In genomic region chr15:90354986-90355385, GRCh38 we compare ENCODE assay signal across 9 cellular contexts.
"Had no signal": no experiment of that assay in that cellular context is flagged by ENCODE, and none has a peak within 500 bp of the region (broad histone marks: within the 10 kb centered on the region; RNA-seq: fewer than 3 reads in every experiment).

No MANE protein-coding gene starts in this region.

- H3K4me3 ChIP-seq: GM23248, HAP-1 had no signal

- H3K27ac ChIP-seq: GM23248, HL-60, KMS-11 had no signal

- H2AFZ ChIP-seq: GM23248 had no signal

- H3K27ac Mint-ChIP-seq: HFFc6, IgD-negative memory B cell had no signal

- H3K4me2 ChIP-seq: KMS-11 had no signal

- H3K36me3 Mint-ChIP-seq: IgD-negative memory B cell had no signal

- H3K4me3 Mint-ChIP-seq: HFFc6, IgD-negative memory B cell had no signal

- H3K4me1 ChIP-seq: HAP-1 had no signal

- H3K9me3 ChIP-seq: HAP-1 had no signal

- H3K9me3 Mint-ChIP-seq: HFFc6, IgD-negative memory B cell had no signal

- H3K9ac ChIP-seq: GM23248, KMS-11 had no signal

- DNase-seq: GM23248, GOT3, H7, HFFc6, KBM-7 had no signal
